In the genomic region with DNA sequence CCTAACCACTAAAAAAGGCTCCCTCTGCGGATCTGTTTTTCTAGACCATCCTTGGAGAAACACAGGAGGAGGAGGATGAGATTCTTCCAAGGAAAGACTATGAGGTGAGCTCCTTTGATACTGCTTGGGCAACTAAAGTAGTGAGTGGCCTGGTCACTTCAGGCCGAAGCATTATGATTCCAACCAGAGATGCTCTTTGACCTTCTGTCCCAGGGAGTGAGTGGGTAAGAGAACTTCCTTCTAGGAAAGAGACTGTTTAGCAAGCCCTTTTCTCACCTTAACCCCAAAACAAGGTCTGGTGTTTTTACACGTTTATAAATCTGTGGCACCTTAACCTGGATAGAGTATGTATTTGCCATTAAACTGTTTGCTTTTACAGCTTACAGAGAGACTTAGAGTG, we compare ENCODE assay signal across 8 cellular contexts. TPM values are rescaled to one million over a fixed set of nuclear protein-coding genes. Genes with fewer than 3 reads are reported as not detected.
DNase-seq lines count a peak whose midpoint lies in the region; TF ChIP-seq lines count a peak whose summit lies in the region.

No MANE protein-coding gene starts in this region.

- 32% methylated on average over 3 of the region's 3 CpGs for WGBS in liver

- peaks cover 15% of the 10 kb centered on the region for H3K36me3 Mint-ChIP-seq in activated CD4-positive, alpha-beta T cell treated with anti-CD3 and anti-CD28 coated beads, Interleukin-2, amount 10 ng/mL, durations not matched to agents 7 days and 5 days (ENCODE audit: low read depth)

- peaks cover 62% of the 10 kb centered on the region for H3K4me1 Mint-ChIP-seq in activated CD4-positive, alpha-beta T cell treated with anti-CD3 and anti-CD28 coated beads, Interleukin-2, amount 10 ng/mL, durations not matched to agents 7 days and 5 days

- CTCF ChIA-PET in activated CD4-positive, alpha-beta T cell treated with anti-CD3 and anti-CD28 coated beads, Interleukin-2, amount 10 ng/mL, durations not matched to agents 7 days and 5 days (lab: Charles Lee), result interaction anchor here (0.8 to 1.5 kb wide), 7 partner anchors 14 to 156 kb away, joined by 3 to 5 read pairs (median 3); no protein-coding TSS in a partner anchor

- DNase-seq in activated CD4-positive, alpha-beta T cell treated with anti-CD3 and anti-CD28 coated beads, Interleukin-2, amount 10 ng/mL, durations not matched to agents 7 days and 5 days, result no peak
- no peak for DNase-seq in activated CD4-positive, alpha-beta T cell treated with anti-CD3 and anti-CD28 coated beads for 48 hours
- DNase-seq in ascending aorta (ENCODE audit: low spot score in 2 of 2) (no peak), GM10266 (ENCODE audit: extremely low spot score) (no peak), NCI-H345 treated with DMSO at 0.1 percent for 48 hours (lab: John Stamatoyannopoulos, UW; ENCODE audit: unreplicated experiment) (no peak), DMS153 (lab: John Stamatoyannopoulos, UW) (no peak)

- POLR2A ChIA-PET in activated CD4-positive, alpha-beta T cell treated with anti-CD3 and anti-CD28 coated beads, Interleukin-2, amount 10 ng/mL, durations not matched to agents 7 days and 5 days (lab: Charles Lee), result interaction anchor here (1.0 to 1.2 kb wide), 2 partner anchors 101 to 103 kb away, joined by 3 to 4 read pairs; no protein-coding TSS in a partner anchor

- no peaks in the 10 kb centered on the region for H3K27me3 Mint-ChIP-seq in activated CD4-positive, alpha-beta T cell treated with anti-CD3 and anti-CD28 coated beads, Interleukin-2, amount 10 ng/mL, durations not matched to agents 7 days and 5 days

- H3K9me3 Mint-ChIP-seq in activated CD4-positive, alpha-beta T cell treated with anti-CD3 and anti-CD28 coated beads, Interleukin-2, amount 10 ng/mL, durations not matched to agents 7 days and 5 days, result no peaks in the 10 kb centered on the region

- H3K4me3 Mint-ChIP-seq in activated CD4-positive, alpha-beta T cell treated with anti-CD3 and anti-CD28 coated beads, Interleukin-2, amount 10 ng/mL, durations not matched to agents 7 days and 5 days, result peak overlapping the region; percentile 92

- H3K4me1 ChIP-seq in ascending aorta, result peaks cover 11 to 26% of the 10 kb centered on the region in 2 donors
- H3K4me1 ChIP-seq in liver (ENCODE audit: control insufficient read depth in 4 of 4, insufficient read depth in 4 of 4, low read length in 3 of 4), result peaks cover 7 to 43% (median 36%) of the 10 kb centered on the region in 4 donors

- peak overlapping the region; percentile 97 to 99 for H3K27ac ChIP-seq in ascending aorta
- peak overlapping the region; percentile 97 to 98 for H3K27ac ChIP-seq in liver (ENCODE audit: low read depth in 1 of 2, low read length in 2 of 2)
- H3K27ac ChIP-seq in temporal lobe (ENCODE audit: low read depth, low read length), result peak overlapping the region; percentile 95

- TF ChIP-seq RAD21 in liver (IDR thresholded peaks at IDR 0.05), result no peak

- peak overlapping the region; percentile 41 to 50 for H3K9ac ChIP-seq in liver (ENCODE audit: low read depth in 1 of 2, low read length in 2 of 2)

- peak overlapping the region; percentile 85 for H3K4me3 ChIP-seq in ascending aorta
- peak overlapping the region; percentile 72 to 86 (median 83) for H3K4me3 ChIP-seq in liver (ENCODE audit: low read depth in 1 of 3, low read length in 3 of 3)

- intact Hi-C loops in ascending aorta (cut with DNase I), result loop anchor here (5.0 kb wide), 1 partner anchor 155 kb away; a partner anchor contains a TSS

- TF ChIP-seq CTCF in ascending aorta (IDR thresholded peaks at IDR 0.05) (no peak), liver (IDR thresholded peaks at IDR 0.05; ENCODE audit: low read depth, low read length, missing input control) (no peak), GM10266 (IDR thresholded peaks at IDR 0.05; ENCODE audit: control insufficient read depth, insufficient read depth, low read depth, missing control alignments) (no peak)

- peak overlapping the region; percentile 93 for H3K27ac Mint-ChIP-seq in activated CD4-positive, alpha-beta T cell treated with anti-CD3 and anti-CD28 coated beads, Interleukin-2, amount 10 ng/mL, durations not matched to agents 7 days and 5 days

- H3K27me3 ChIP-seq in ascending aorta (no peaks in the 10 kb centered on the region), liver (ENCODE audit: control insufficient read depth in 4 of 4, insufficient read depth in 4 of 4, low read length in 3 of 4) (no peaks in the 10 kb centered on the region)

- H3K36me3 ChIP-seq in ascending aorta (peaks cover 7 to 22% of the 10 kb centered on the region in 2 donors), liver (ENCODE audit: control insufficient read depth in 4 of 4, insufficient read depth in 3 of 4, low read depth in 1 of 4, low read length in 3 of 4) (peaks cover 2 to 9% (median 6%) of the 10 kb centered on the region in 4 donors)

- H3K9me3 ChIP-seq in ascending aorta, result no peaks in the 10 kb centered on the region
- H3K9me3 ChIP-seq in liver (ENCODE audit: control insufficient read depth in 4 of 4, low read length in 3 of 4), result no peaks in the 10 kb centered on the region

TF ChIP-seq in liver, 16 proteins besides CTCF, POLR2A, EP300 and RAD21 (continues in another document):
- TF ChIP-seq, protein P1, sequence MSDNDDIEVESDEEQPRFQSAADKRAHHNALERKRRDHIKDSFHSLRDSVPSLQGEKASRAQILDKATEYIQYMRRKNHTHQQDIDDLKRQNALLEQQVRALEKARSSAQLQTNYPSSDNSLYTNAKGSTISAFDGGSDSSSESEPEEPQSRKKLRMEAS (IDR thresholded peaks at IDR 0.05), result no peak
- TF ChIP-seq EGR1 (IDR thresholded peaks at IDR 0.05; ENCODE audit: low read depth in 2 of 2), result no peak
- TF ChIP-seq RXRA (IDR thresholded peaks at IDR 0.05), result peak in 1 of 2 donors; percentile 12
- no peak for TF ChIP-seq FOXA2 (IDR thresholded peaks at IDR 0.05)
- TF ChIP-seq FOXA1 (IDR thresholded peaks at IDR 0.05), result no peak
- TF ChIP-seq YY1 (IDR thresholded peaks at IDR 0.05), result no peak
- TF ChIP-seq HNF4G (IDR thresholded peaks at IDR 0.05), result no peak
- no peak for TF ChIP-seq SP1 (IDR thresholded peaks at IDR 0.05)
- TF ChIP-seq GABPA (IDR thresholded peaks at IDR 0.05 in 1 of 2, conservative IDR thresholded peaks at IDR 0.05 in 1 of 2), result no peak
- no peak for TF ChIP-seq JUND (IDR thresholded peaks at IDR 0.05)
- TF ChIP-seq NR2F2 (IDR thresholded peaks at IDR 0.05), result peak; percentile 32
- TF ChIP-seq HNF4A (conservative IDR thresholded peaks at IDR 0.05), result peak; percentile 51 to 56
- TF ChIP-seq, protein P2, sequence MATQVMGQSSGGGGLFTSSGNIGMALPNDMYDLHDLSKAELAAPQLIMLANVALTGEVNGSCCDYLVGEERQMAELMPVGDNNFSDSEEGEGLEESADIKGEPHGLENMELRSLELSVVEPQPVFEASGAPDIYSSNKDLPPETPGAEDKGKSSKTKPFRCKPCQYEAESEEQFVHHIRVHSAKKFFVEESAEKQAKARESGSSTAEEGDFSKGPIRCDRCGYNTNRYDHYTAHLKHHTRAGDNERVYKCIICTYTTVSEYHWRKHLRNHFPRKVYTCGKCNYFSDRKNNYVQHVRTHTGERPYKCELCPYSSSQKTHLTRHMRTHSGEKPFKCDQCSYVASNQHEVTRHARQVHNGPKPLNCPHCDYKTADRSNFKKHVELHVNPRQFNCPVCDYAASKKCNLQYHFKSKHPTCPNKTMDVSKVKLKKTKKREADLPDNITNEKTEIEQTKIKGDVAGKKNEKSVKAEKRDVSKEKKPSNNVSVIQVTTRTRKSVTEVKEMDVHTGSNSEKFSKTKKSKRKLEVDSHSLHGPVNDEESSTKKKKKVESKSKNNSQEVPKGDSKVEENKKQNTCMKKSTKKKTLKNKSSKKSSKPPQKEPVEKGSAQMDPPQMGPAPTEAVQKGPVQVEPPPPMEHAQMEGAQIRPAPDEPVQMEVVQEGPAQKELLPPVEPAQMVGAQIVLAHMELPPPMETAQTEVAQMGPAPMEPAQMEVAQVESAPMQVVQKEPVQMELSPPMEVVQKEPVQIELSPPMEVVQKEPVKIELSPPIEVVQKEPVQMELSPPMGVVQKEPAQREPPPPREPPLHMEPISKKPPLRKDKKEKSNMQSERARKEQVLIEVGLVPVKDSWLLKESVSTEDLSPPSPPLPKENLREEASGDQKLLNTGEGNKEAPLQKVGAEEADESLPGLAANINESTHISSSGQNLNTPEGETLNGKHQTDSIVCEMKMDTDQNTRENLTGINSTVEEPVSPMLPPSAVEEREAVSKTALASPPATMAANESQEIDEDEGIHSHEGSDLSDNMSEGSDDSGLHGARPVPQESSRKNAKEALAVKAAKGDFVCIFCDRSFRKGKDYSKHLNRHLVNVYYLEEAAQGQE (IDR thresholded peaks at IDR 0.05), result no peak
- TF ChIP-seq, protein P3, sequence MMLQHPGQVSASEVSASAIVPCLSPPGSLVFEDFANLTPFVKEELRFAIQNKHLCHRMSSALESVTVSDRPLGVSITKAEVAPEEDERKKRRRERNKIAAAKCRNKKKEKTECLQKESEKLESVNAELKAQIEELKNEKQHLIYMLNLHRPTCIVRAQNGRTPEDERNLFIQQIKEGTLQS (IDR thresholded peaks at IDR 0.05), result no peak
- TF ChIP-seq TAF1 (conservative IDR thresholded peaks at IDR 0.05), result no peak

RNA-seq across cellular contexts. Expression of a gene that starts 1.1 kb away (rescaled TPM):
- total RNA-seq in activated CD4-positive, alpha-beta T cell treated with anti-CD3 and anti-CD28 coated beads, Interleukin-2, amount 10 ng/mL, durations not matched to agents 7 days and 5 days, result 10 to 100 TPM; 13.2 to 15.7 TPM
- total RNA-seq in ascending aorta (18.6 TPM), liver (1 to 10 TPM; 5.6 to 9.0 TPM), temporal lobe (17.2 TPM)
- polyA plus RNA-seq in liver, result 1 to 10 TPM; 5.0 to 7.3 TPM

RNA-seq across cellular contexts. Expression of a gene that starts 1.3 kb away (rescaled TPM):
- 10 to 100 TPM; 23.8 to 29.0 TPM for total RNA-seq in activated CD4-positive, alpha-beta T cell treated with anti-CD3 and anti-CD28 coated beads, Interleukin-2, amount 10 ng/mL, durations not matched to agents 7 days and 5 days
- 48.4 TPM for total RNA-seq in ascending aorta
- total RNA-seq in liver, result 10 to 100 TPM; 27.6 to 29.0 TPM
- polyA plus RNA-seq in liver, result 1 to 10 TPM; 5.5 to 9.0 TPM
- 20.7 TPM for total RNA-seq in temporal lobe

RNA-seq across cellular contexts. Expression of a gene that starts 40.5 kb away (rescaled TPM):
- total RNA-seq in activated CD4-positive, alpha-beta T cell treated with anti-CD3 and anti-CD28 coated beads, Interleukin-2, amount 10 ng/mL, durations not matched to agents 7 days and 5 days, result not detected
- not detected for total RNA-seq in ascending aorta
- not detected for total RNA-seq in liver
- polyA plus RNA-seq in liver, result under 1 TPM in 1 of 2 donors, not detected in 1; 0.12 TPM
- total RNA-seq in temporal lobe, result 2.5 TPM

RNA-seq across cellular contexts. Expression of a gene that starts 45.1 kb away (rescaled TPM):
- total RNA-seq in activated CD4-positive, alpha-beta T cell treated with anti-CD3 and anti-CD28 coated beads, Interleukin-2, amount 10 ng/mL, durations not matched to agents 7 days and 5 days, result not detected
- total RNA-seq in ascending aorta (not detected), liver (not detected), temporal lobe (not detected)
- polyA plus RNA-seq in liver, result under 1 TPM in 1 of 2 donors, not detected in 1; 0.37 TPM

RNA-seq across cellular contexts. Expression of a gene that starts 51.7 kb away (rescaled TPM):
- not detected for total RNA-seq in activated CD4-positive, alpha-beta T cell treated with anti-CD3 and anti-CD28 coated beads, Interleukin-2, amount 10 ng/mL, durations not matched to agents 7 days and 5 days
- total RNA-seq in ascending aorta (not detected), liver (not detected), temporal lobe (not detected)
- not detected for polyA plus RNA-seq in liver
